ENCODE assay signal across 9 cellular contexts in the genomic region with DNA sequence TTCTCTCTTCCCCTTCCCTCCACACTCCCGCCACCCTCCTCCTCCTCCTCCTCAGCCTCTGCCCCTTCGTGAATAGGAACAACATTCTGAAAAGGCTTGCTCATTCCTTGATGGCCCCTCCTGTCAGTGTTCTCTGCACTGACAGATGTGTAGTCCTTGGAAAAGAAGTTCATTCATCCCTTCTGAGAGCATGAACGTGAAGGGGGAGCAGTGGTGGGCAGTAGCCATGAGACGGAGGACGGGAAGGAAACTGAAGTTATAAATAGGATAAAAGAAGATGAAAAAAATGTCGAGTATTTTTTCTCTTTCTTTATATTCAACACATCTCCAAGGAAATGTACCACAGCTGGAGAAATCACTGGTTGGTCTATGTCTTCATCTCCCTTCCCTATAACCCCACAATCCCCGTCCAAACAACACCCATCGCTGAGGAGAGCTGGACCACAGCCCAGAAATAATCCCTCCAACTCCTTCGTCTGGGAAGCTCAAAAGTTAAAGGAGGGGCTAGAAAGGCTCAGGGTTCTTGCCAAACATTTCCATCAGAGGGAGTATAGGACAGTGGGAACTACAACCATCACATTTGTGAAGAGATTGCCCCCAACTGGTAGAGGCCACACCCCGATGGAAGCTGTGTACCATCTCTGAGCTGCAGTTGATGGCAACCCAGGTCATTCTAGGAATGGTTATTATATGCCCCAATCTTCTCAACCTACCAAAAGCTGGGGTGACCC. TPM values are rescaled to one million over a fixed set of nuclear protein-coding genes. Genes with fewer than 3 reads are reported as not detected.
A peak's percentile ranks its signal among the peaks of the same experiment; 100 is the strongest.
DNase-seq lines count a peak whose midpoint lies in the region; ATAC-seq, FAIRE-seq and TF ChIP-seq lines count a peak whose summit lies in the region.
"Had no signal": no experiment of that assay in that cellular context is flagged by ENCODE, and none has a peak within 500 bp of the region (broad histone marks: within the 10 kb centered on the region; RNA-seq: fewer than 3 reads in every experiment).

No MANE protein-coding gene starts in this region.

- no peak overlapping the region for H3K23ac ChIP-seq in IMR-90 (ENCODE audit: low read depth, low read length)

- no peak overlapping the region; the same call in 1 of the 2 replicates for H3K18ac ChIP-seq in IMR-90 (ENCODE audit: low read depth, low read length)

- H4K91ac ChIP-seq in IMR-90 (ENCODE audit: insufficient read depth, low read depth, low read length): no peak overlapping the region

- no peaks in the 10 kb centered on the region for H3K27me3 ChIP-seq in CD4-positive, alpha-beta T cell (ENCODE audit: control insufficient read depth, insufficient read depth, low read length)
- H3K27me3 ChIP-seq in IMR-90 (ENCODE audit: control insufficient read depth, insufficient read depth, low read length) (peaks cover 2% of the 10 kb centered on the region; the same call in 1 of the 2 replicates), prostate gland (replicated peaks; ENCODE audit: insufficient read depth) (no peaks in the 10 kb centered on the region), Caco-2 (replicated peaks; ENCODE audit: control insufficient read depth, insufficient read depth, low read length) (no peaks in the 10 kb centered on the region)

- in situ Hi-C loops in IMR-90 (cut with MboI; ENCODE audit: low sequenced_read_pairs): no loop called here

- peaks cover 5% of the 10 kb centered on the region; the same call in 1 of the 2 replicates for H3K4me1 ChIP-seq in IMR-90 (ENCODE audit: control insufficient read depth, insufficient read depth, low read length)
- H3K4me1 ChIP-seq in prostate gland (replicated peaks): no peaks in the 10 kb centered on the region
- H3K4me1 ChIP-seq in Caco-2: no peaks in the 10 kb centered on the region

- BruUV-seq in IMR-90 (replicated peaks; lab: Mats Ljungman, UMichigan): no TSS peak
- no TSS peak for BruUV-seq in MCF 10A (replicated peaks; lab: Mats Ljungman, UMichigan)
- BruUV-seq in Caco-2 (replicated peaks; lab: Mats Ljungman, UMichigan): no TSS peak

- no peaks in the 10 kb centered on the region; the same call in 1 of the 2 replicates for H3K9me1 ChIP-seq in IMR-90 (ENCODE audit: insufficient read depth, low read length)

- H3K4me3 Mint-ChIP-seq in CD4-positive, alpha-beta T cell: no peak overlapping the region
- no peak overlapping the region for H3K4me3 Mint-ChIP-seq in MCF 10A (ENCODE audit: unreplicated experiment)
- no peak overlapping the region for H3K4me3 Mint-ChIP-seq in Caco-2 (ENCODE audit: unreplicated experiment)

- dilution Hi-C loops in IMR-90 (cut with HindIII; ENCODE audit: low sequenced_read_pairs, unreplicated experiment): no loop called here

- no peak overlapping the region for H4K5ac ChIP-seq in IMR-90 (ENCODE audit: low read depth, low read length)

- peak overlapping the region; percentile 94 for H3K27ac Mint-ChIP-seq in CD4-positive, alpha-beta T cell
- H3K27ac Mint-ChIP-seq in MCF 10A (ENCODE audit: low read depth, unreplicated experiment): no peak overlapping the region
- H3K27ac Mint-ChIP-seq in Caco-2 (ENCODE audit: unreplicated experiment): no peak overlapping the region

- no peak overlapping the region for H2BK15ac ChIP-seq in IMR-90 (ENCODE audit: low read depth, low read length)

- no peak for TF ChIP-seq CTCF in CD4-positive, alpha-beta T cell (IDR thresholded peaks at IDR 0.05)
- TF ChIP-seq CTCF in IMR-90 (conservative IDR thresholded peaks at IDR 0.05; ENCODE audit: low read depth, low read length) (no peak), MCF 10A (IDR thresholded peaks at IDR 0.05; ENCODE audit: unreplicated experiment) (no peak), prostate gland (IDR thresholded peaks at IDR 0.05) (no peak), Caco-2 (IDR thresholded peaks at IDR 0.05; ENCODE audit: insufficient read depth in 1 of 2, low read depth in 1 of 2, low read length in 1 of 2, severe bottlenecking in 1 of 2, unreplicated experiment in 1 of 2) (peak in 1 of 2 experiments; percentile 18)

- H3K4me2 ChIP-seq in IMR-90 (ENCODE audit: low read depth, low read length): peak overlapping the region; percentile 14; the same call in 1 of the 2 replicates

- no peak for FAIRE-seq in RCC 7860 (lab: Jason Lieb, UNC)

- DNase-seq in CD4-positive, alpha-beta T cell: no peak
- DNase-seq in IMR-90 (peak; percentile 32), MCF 10A (ENCODE audit: unreplicated experiment) (peak; percentile 27), myocyte (ENCODE audit: low read depth) (peak; percentile 46), RCC 7860 (ENCODE audit: low spot score) (no peak), prostate gland (ENCODE audit: low spot score) (no peak), Caco-2 (no peak)
- DNase-seq: esophagus squamous epithelium had no signal

- H3K14ac ChIP-seq in IMR-90 (replicated peaks; ENCODE audit: low read depth, low read length): no peak overlapping the region; the same call in 1 of the 2 replicates

- no peak overlapping the region for H4K8ac ChIP-seq in IMR-90 (ENCODE audit: low read depth in 2 of 2, low read length in 2 of 2)

- no peak for TF ChIP-seq RAD21 in IMR-90 (IDR thresholded peaks at IDR 0.05; ENCODE audit: low read length)

- no peak overlapping the region for H3K9ac ChIP-seq in IMR-90 (ENCODE audit: low read depth, low read length)

- H3K4ac ChIP-seq in IMR-90 (ENCODE audit: low read depth, low read length): no peak overlapping the region

- H3K4me1 Mint-ChIP-seq in CD4-positive, alpha-beta T cell (ENCODE audit: low read depth): peaks cover 54% of the 10 kb centered on the region
- H3K4me1 Mint-ChIP-seq in MCF 10A (ENCODE audit: insufficient read depth, unreplicated experiment) (peaks cover 6% of the 10 kb centered on the region), Caco-2 (ENCODE audit: low read depth, unreplicated experiment) (no peaks in the 10 kb centered on the region)

- no peaks in the 10 kb centered on the region for H4K20me1 ChIP-seq in IMR-90 (ENCODE audit: insufficient read depth, low read length)

- no peaks in the 10 kb centered on the region for H3K36me3 Mint-ChIP-seq in CD4-positive, alpha-beta T cell (ENCODE audit: low read depth)
- H3K36me3 Mint-ChIP-seq in MCF 10A (ENCODE audit: insufficient read depth, unreplicated experiment) (no peaks in the 10 kb centered on the region), Caco-2 (ENCODE audit: insufficient read depth, unreplicated experiment) (no peaks in the 10 kb centered on the region)

- H2BK5ac ChIP-seq in IMR-90 (ENCODE audit: low read depth, low read length, poor library complexity, severe bottlenecking): no peak overlapping the region

- H3K9me3 ChIP-seq in CD4-positive, alpha-beta T cell (ENCODE audit: control insufficient read depth, low read length): no peaks in the 10 kb centered on the region
- H3K9me3 ChIP-seq in IMR-90 (ENCODE audit: control insufficient read depth, insufficient read depth, low read length) (no peaks in the 10 kb centered on the region), prostate gland (no peaks in the 10 kb centered on the region), Caco-2 (no peaks in the 10 kb centered on the region)
- H3K9me3 ChIP-seq: esophagus squamous epithelium had no signal

- no peak overlapping the region for H3K56ac ChIP-seq in IMR-90 (ENCODE audit: extremely low read depth, insufficient read depth, low read length)

- H3K27me3 Mint-ChIP-seq in CD4-positive, alpha-beta T cell: no peaks in the 10 kb centered on the region
- H3K27me3 Mint-ChIP-seq in MCF 10A (ENCODE audit: insufficient read depth, unreplicated experiment): no peaks in the 10 kb centered on the region
- H3K27me3 Mint-ChIP-seq in Caco-2 (ENCODE audit: insufficient read depth, unreplicated experiment): peaks cover 6% of the 10 kb centered on the region

- CTCF ChIA-PET in CD4-positive, alpha-beta T cell (lab: Charles Lee): interaction anchor here (0.6 to 1.8 kb wide), 5 partner anchors 17 to 396 kb away, joined by 3 to 7 read pairs (median 3); no protein-coding TSS in a partner anchor
- CTCF ChIA-PET in IMR-90 (lab: Yijun Ruan, JAX): interaction anchor here (1.1 to 2.0 kb wide), 2 partner anchors 8 to 382 kb away, joined by 4 read pairs; no protein-coding TSS in a partner anchor
- CTCF ChIA-PET in MCF 10A (lab: Yijun Ruan, JAX): no interaction called here
- CTCF ChIA-PET in Caco-2 (lab: Charles Lee): interaction anchor here (0.6 to 2.7 kb wide), 3 partner anchors 70 to 382 kb away, joined by 3 to 8 read pairs (median 4); no protein-coding TSS in a partner anchor

- ATAC-seq in CD4-positive, alpha-beta T cell (ENCODE audit: poor library complexity): no peak
- ATAC-seq in IMR-90 (ENCODE audit: low read depth) (0 out of 2 replicates have a peak, but pooled peaks have one; percentile 25), GM18519 (IDR thresholded peaks at IDR 0.05; ENCODE audit: low FRiP score, unreplicated experiment) (no peak)

- no peak overlapping the region for H2AK9ac ChIP-seq in IMR-90 (replicated peaks; ENCODE audit: low read depth, low read length, poor library complexity)

- no peaks in the 10 kb centered on the region for H3K79me1 ChIP-seq in IMR-90 (ENCODE audit: low read depth in 1 of 2, low read length in 2 of 2)

- H3K36me3 ChIP-seq in IMR-90 (ENCODE audit: control insufficient read depth, insufficient read depth, low read length) (no peaks in the 10 kb centered on the region), prostate gland (no peaks in the 10 kb centered on the region), Caco-2 (ENCODE audit: control insufficient read depth, insufficient read depth, low read length) (no peaks in the 10 kb centered on the region)
- H3K36me3 ChIP-seq: esophagus squamous epithelium had no signal

- POLR2A ChIA-PET in CD4-positive, alpha-beta T cell (lab: Charles Lee): interaction anchor here (0.7 to 2.6 kb wide), 8 partner anchors 9 to 86 kb away, joined by 3 to 23 read pairs (median 8); no protein-coding TSS in a partner anchor
- POLR2A ChIA-PET in IMR-90 (lab: Charles Lee; ENCODE audit: unreplicated experiment): no interaction called here
- POLR2A ChIA-PET in MCF 10A (lab: Yijun Ruan, JAX): interaction anchor here (1.4 kb wide), 1 partner anchor 22 kb away, joined by 5 read pairs; no protein-coding TSS in a partner anchor
- POLR2A ChIA-PET in Caco-2 (lab: Charles Lee): no interaction called here

- H2BK120ac ChIP-seq in IMR-90 (ENCODE audit: low read depth, low read length): peak overlapping the region; percentile 18; the same call in 1 of the 2 replicates

- no peak for TF ChIP-seq POLR2A in IMR-90 (IDR thresholded peaks at IDR 0.05; ENCODE audit: low read depth, low read length)
- TF ChIP-seq POLR2A in prostate gland (IDR thresholded peaks at IDR 0.05): no peak

- intact Hi-C loops in CD4-positive, alpha-beta T cell (cut with DNase I, micrococcal nuclease): no loop called here
- intact Hi-C loops in IMR-90 (cut with micrococcal nuclease) (loop anchor here (2.0 kb wide), 1 partner anchor 77 kb away; no protein-coding TSS in a partner anchor), MCF 10A (cut with micrococcal nuclease) (no loop called here), prostate gland (cut with DNase I) (no loop called here), Caco-2 (cut with micrococcal nuclease; ENCODE audit: unreplicated experiment) (loop anchor here (5.0 kb wide), 1 partner anchor 522 kb away; no protein-coding TSS in a partner anchor)

- peak overlapping the region; percentile 5 for H3K27ac ChIP-seq in CD4-positive, alpha-beta T cell (ENCODE audit: low read depth, low read length)
- H3K27ac ChIP-seq in IMR-90 (ENCODE audit: insufficient read depth, low read length): no peak overlapping the region
- no peak overlapping the region for H3K27ac ChIP-seq in prostate gland

- H2AK5ac ChIP-seq in IMR-90 (ENCODE audit: low read depth, low read length): no peak overlapping the region

- no peaks in the 10 kb centered on the region for H3K9me3 Mint-ChIP-seq in CD4-positive, alpha-beta T cell
- H3K9me3 Mint-ChIP-seq in MCF 10A (ENCODE audit: unreplicated experiment) (no peaks in the 10 kb centered on the region), Caco-2 (ENCODE audit: unreplicated experiment) (no peaks in the 10 kb centered on the region)

- peak overlapping the region; percentile 59 for H2AFZ ChIP-seq in IMR-90 (replicated peaks; ENCODE audit: low read length, poor library complexity)

- WGBS in IMR-90 (ENCODE audit: extremely low coverage in 2 of 2, insufficient read length in 1 of 2), 2 experiments: no CpG with 5 or more reads among the region's 10 CpGs
- WGBS in prostate gland: 39% methylated on average over 10 of the region's 10 CpGs

- H3K4me3 ChIP-seq in IMR-90 (ENCODE audit: insufficient read depth, low read depth, low read length) (no peak overlapping the region), prostate gland (no peak overlapping the region), Caco-2 (ENCODE audit: low read depth, low read length) (no peak overlapping the region)

- no peak overlapping the region for H2BK20ac ChIP-seq in IMR-90 (ENCODE audit: low read depth, low read length)

RNA-seq across cellular contexts. Expression of a gene that starts 33.5 kb away (rescaled TPM):
- total RNA-seq in CD4-positive, alpha-beta T cell: 100 to 1,000 TPM; 579 to 590 TPM
- 56.3 and 60.3 TPM in 2 replicates for total RNA-seq in IMR-90 (2012; rRNA removed)
- 41.2 and 43.6 TPM in 2 replicates for polyA plus RNA-seq in IMR-90 (2012; rRNA removed)
- 19.0 and 24.4 TPM in 2 replicates for polyA plus RNA-seq in IMR-90 (2012; cell fraction: cytosol; rRNA removed)
- 13.4 and 42.1 TPM in 2 replicates for polyA plus RNA-seq in IMR-90 (2012; cell fraction: nucleus; rRNA removed; ENCODE audit: low replicate concordance)
- total RNA-seq in MCF 10A (2022): 63.2 and 82.0 TPM in 2 replicates
- total RNA-seq in myocyte: 14.2 and 16.5 TPM in 2 replicates
- 20.3 TPM for polyA plus RNA-seq in myocyte (2012)
- 10 to 100 TPM; 15.2 to 30.0 TPM for total RNA-seq in prostate gland
- total RNA-seq in Caco-2 (2022): 1.1 and 1.2 TPM in 2 replicates

Comparison
In these comparisons a context has a peak if more than half of its experiments do, and no peak if none do; other contexts are left out.
1. DNase-seq: peak in IMR-90 (single experiment), MCF 10A (single experiment) and myocyte (single experiment); none in CD4-positive, alpha-beta T cell (0 of 10), RCC 7860 (single experiment), prostate gland (single experiment) and Caco-2 (0 of 2).
2. POLR2A ChIA-PET loops: an anchor here in CD4-positive, alpha-beta T cell (0.7 to 2.6 kb wide) and MCF 10A (1.4 kb wide); none called in IMR-90 and Caco-2.
3. intact Hi-C loops: an anchor here in IMR-90 (2.0 kb wide) and Caco-2 (5.0 kb wide); none called in CD4-positive, alpha-beta T cell, MCF 10A and prostate gland.